8 cellular contexts compared by ENCODE assay signal in the genomic region with DNA sequence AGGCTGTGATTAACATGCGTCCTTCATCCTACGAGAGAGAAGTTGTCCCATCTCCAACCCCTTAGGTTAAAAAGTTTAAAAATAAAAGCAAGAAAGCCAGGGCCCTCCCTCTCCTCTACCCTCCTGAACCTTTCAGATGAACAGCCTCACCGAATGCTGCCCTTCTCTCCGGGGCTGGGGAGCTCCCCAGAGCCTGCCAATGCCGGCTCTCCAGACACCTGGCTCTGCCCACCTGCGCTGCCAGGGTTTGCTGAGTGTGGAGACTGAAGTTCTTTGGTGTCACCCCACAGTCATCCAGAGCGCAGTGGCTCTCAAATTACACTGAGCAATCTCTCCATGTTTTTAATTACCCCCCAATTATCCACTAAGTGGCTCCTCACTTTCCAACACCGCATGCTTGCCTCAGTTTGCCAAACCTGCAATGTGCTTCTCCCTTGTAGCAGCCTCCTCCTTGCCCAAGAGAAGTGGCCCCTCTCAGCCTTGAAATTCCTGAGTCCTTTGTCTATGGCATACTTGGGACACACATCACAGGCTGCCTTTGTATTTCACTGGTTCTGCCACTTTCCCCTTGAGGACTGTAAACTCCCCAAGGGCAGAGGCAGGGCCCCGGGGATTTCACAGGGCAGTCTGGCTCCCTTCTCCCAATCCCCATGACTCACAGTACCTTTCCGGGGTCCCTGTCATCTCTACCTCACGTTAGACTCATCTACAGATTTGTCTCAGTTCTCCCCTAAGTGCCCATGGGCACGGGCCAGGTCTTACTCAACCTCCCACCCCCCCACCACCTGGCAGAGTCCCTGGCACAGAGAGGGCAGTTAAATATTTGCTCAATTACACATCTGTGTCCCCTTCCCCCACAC. TPM values are rescaled to one million over a fixed set of nuclear protein-coding genes. Genes with fewer than 3 reads are reported as not detected.
DNase-seq lines count a peak whose midpoint lies in the region; TF ChIP-seq lines count a peak whose summit lies in the region.

No MANE protein-coding gene starts in this region.

- peaks cover 55% of the 10 kb centered on the region for H4K20me1 ChIP-seq in PC-9 (ENCODE audit: insufficient read depth)

- TF ChIP-seq CTCF in PC-9 (conservative IDR thresholded peaks at IDR 0.05): no peak
- TF ChIP-seq CTCF in spleen (IDR thresholded peaks at IDR 0.05 in 8 of 11, conservative IDR thresholded peaks at IDR 0.05 in 3 of 11): no peak

- peak overlapping the region; percentile 96 for H3K4me3 ChIP-seq in PC-9
- H3K4me3 ChIP-seq in iPS-11a (ENCODE audit: low read depth, low read length): peak overlapping the region; percentile 82
- peak overlapping the region; percentile 73 to 100 (median 92) for H3K4me3 ChIP-seq in spleen

- POLR2A ChIA-PET in PC-9 (lab: Charles Lee; ENCODE audit: unreplicated experiment): interaction anchor here (0.6 to 1.6 kb wide), 6 partner anchors 21 to 76 kb away, joined by 3 to 15 read pairs (median 4); no protein-coding TSS in a partner anchor

- peaks cover 67% of the 10 kb centered on the region for H3F3A ChIP-seq in PC-9 (ENCODE audit: insufficient read depth, low read depth)

- peak overlapping the region; percentile 91 for H3K4me2 ChIP-seq in PC-9

- CTCF ChIA-PET in PC-9 (lab: Charles Lee): interaction anchor here (0.6 kb wide), 1 partner anchor 1749 kb away, joined by 3 read pairs; no protein-coding TSS in a partner anchor

- H2AFZ ChIP-seq in PC-9: no peak overlapping the region

- H3K9me2 ChIP-seq in PC-9 (ENCODE audit: insufficient read depth): no peaks in the 10 kb centered on the region

- H3K36me3 ChIP-seq in PC-9 (ENCODE audit: low read depth) (peaks cover 19% of the 10 kb centered on the region), spleen (peaks cover 0 to 37% (median 0%) of the 10 kb centered on the region in 6 donors)

- BruUV-seq in PC-9 (replicated peaks; lab: Mats Ljungman, UMichigan): no TSS peak

- H3K4me1 ChIP-seq in PC-9 (replicated peaks; ENCODE audit: insufficient read depth) (peaks cover 54% of the 10 kb centered on the region), spleen (peaks cover 52 to 81% (median 75%) of the 10 kb centered on the region in 6 donors)

- no peaks in the 10 kb centered on the region for H3K9me3 ChIP-seq in PC-9 (ENCODE audit: insufficient read depth, low read depth)
- no peaks in the 10 kb centered on the region for H3K9me3 ChIP-seq in spleen

- 4 to 12% (median 7%) methylated on average over 12 of the region's 12 CpGs for WGBS in adipose tissue, 3 donors
- 3 to 5% (median 4%) methylated on average over 12 of the region's 12 CpGs for WGBS in spleen, 5 donors

- TF ChIP-seq POLR2A in spleen (IDR thresholded peaks at IDR 0.05): no peak

- peak; percentile 80 for DNase-seq in DMS53 (lab: John Stamatoyannopoulos, UW)
- DNase-seq in DMS53 treated with DMSO at 0.1 percent for 48 hours (lab: John Stamatoyannopoulos, UW; ENCODE audit: unreplicated experiment): no peak
- peak; percentile 91 to 98 for DNase-seq in PC-9
- DNase-seq in spleen: peak; percentile 81
- no peak for DNase-seq in Ammon's horn (ENCODE audit: low spot score)
- no peak for DNase-seq in Kasumi-1 (lab: John Stamatoyannopoulos, UW)

- H3K27me3 ChIP-seq in PC-9 (ENCODE audit: insufficient read depth, low read depth) (no peaks in the 10 kb centered on the region), spleen (replicated peaks in 1 of 7) (no peaks in the 10 kb centered on the region)

- H3K27ac ChIP-seq in PC-9: peak overlapping the region; percentile 79
- peak overlapping the region; percentile 75 for H3K27ac ChIP-seq in adipose tissue (ENCODE audit: low read depth, low read length)
- H3K27ac ChIP-seq in spleen: peak overlapping the region; percentile 93 to 100 (median 98)

- intact Hi-C loops in PC-9 (cut with micrococcal nuclease; ENCODE audit: unreplicated experiment): loop anchor here (1.0 kb wide), 3 partner anchors 15 to 84 kb away; no protein-coding TSS in a partner anchor
- intact Hi-C loops in spleen (cut with DNase I; ENCODE audit: low total_unique reads): loop anchor here (5.0 to 10.0 kb wide), 2 partner anchors 51 to 67 kb away; no protein-coding TSS in a partner anchor

- H3K79me2 ChIP-seq in PC-9 (ENCODE audit: low read depth): peaks cover 75% of the 10 kb centered on the region

RNA-seq across cellular contexts. Expression of a gene that starts 2.0 kb away (rescaled TPM):
- total RNA-seq in PC-9 (2021) (758 and 776 TPM in 2 replicates), spleen (1,000 to 10,000 TPM in 4 of 7 donors, 100 to 1,000 TPM in 3; 575 to 1,376 (median 1,013) TPM)
- polyA plus RNA-seq in adipose tissue (100 to 1,000 TPM; 159 to 240 (median 161) TPM), spleen (100 to 1,000 TPM in 1 of 3 donors, 10 to 100 TPM in 2; 59.8 to 166 (median 71.1) TPM)

Comparison
In these comparisons a context has a peak if more than half of its experiments do, and no peak if none do; other contexts are left out.
1. DNase-seq: peak in DMS53 (single experiment), PC-9 (2 of 2) and spleen (single experiment); none in DMS53 treated with DMSO at 0.1 percent for 48 hours (single experiment), Ammon's horn (single experiment) and Kasumi-1 (0 of 2).
2. Peak in every context shown above with its lines, with median percentiles within 50 percentile points of each other: H3K27ac ChIP-seq and H3K4me3 ChIP-seq.